Comparison of ENCODE assay signal across 9 cellular contexts in genomic region chr5:113050606-113051391, GRCh38.
A peak's percentile ranks its signal among the peaks of the same experiment; 100 is the strongest.
DNase-seq lines count a peak whose midpoint lies in the region; ATAC-seq and TF ChIP-seq lines count a peak whose summit lies in the region.
"Had no signal": no experiment of that assay in that cellular context is flagged by ENCODE, and none has a peak within 500 bp of the region (broad histone marks: within the 10 kb centered on the region; RNA-seq: fewer than 3 reads in every experiment).

No MANE protein-coding gene starts in this region.

- H3K27me3 ChIP-seq in heart left ventricle, result no peaks in the 10 kb centered on the region
- no peaks in the 10 kb centered on the region for H3K27me3 ChIP-seq in stomach
- H3K27me3 ChIP-seq: BLaER1 had no signal

- H3K9me3 ChIP-seq in heart left ventricle (no peaks in the 10 kb centered on the region), stomach (no peaks in the 10 kb centered on the region)
- H3K9me3 ChIP-seq: BLaER1 had no signal

- H3K27ac ChIP-seq in heart left ventricle (peak overlapping the region in 6 of 12 donors; percentile 33 to 87 (median 46)), stomach (peak overlapping the region in 3 of 5 donors; percentile 50 to 59 (median 53))
- H3K27ac ChIP-seq: BLaER1 had no signal

- peak; percentile 75 to 93 for ATAC-seq in activated T-cell treated with anti-CD3 and anti-CD28 coated beads, Interleukin-2, amount 50 U/mL, for 72 hours (replicated peaks in 1 of 2)
- peak; percentile 23 to 64 (median 57) for ATAC-seq in heart left ventricle

- DNase-seq in activated CD4-positive, alpha-beta T cell treated with anti-CD3 and anti-CD28 coated beads for 48 hours, result peak; percentile 44
- no peak for DNase-seq in activated CD4-positive, alpha-beta T cell treated with anti-CD3 and anti-CD28 coated beads, Interleukin-2, amount 50 U/mL, for 1 hour
- peak; percentile 11 to 57 for DNase-seq in activated T-cell treated with anti-CD3 and anti-CD28 coated beads, Interleukin-2, amount 50 U/mL, for 72 hours
- DNase-seq in heart left ventricle (peak in 1 of 5 donors; percentile 36), stomach (no peak), COR-L47 (lab: John Stamatoyannopoulos, UW) (no peak), NCI-H2029 (lab: John Stamatoyannopoulos, UW) (no peak), occipital lobe (lab: John Stamatoyannopoulos, UW) (no peak)

- TF ChIP-seq POLR2A in heart left ventricle (IDR thresholded peaks at IDR 0.05), result no peak
- TF ChIP-seq POLR2A in stomach (IDR thresholded peaks at IDR 0.05), result no peak

- H3K4me1 ChIP-seq in heart left ventricle, result peaks cover 0 to 59% (median 11%) of the 10 kb centered on the region in 12 donors
- H3K4me1 ChIP-seq in stomach, result peaks cover 0 to 20% (median 4%) of the 10 kb centered on the region in 4 donors

- H3K4me3 ChIP-seq in heart left ventricle (no peak overlapping the region), stomach (no peak overlapping the region)
- H3K4me3 ChIP-seq: BLaER1 had no signal

- H3K27ac Mint-ChIP-seq in activated T-cell treated with anti-CD3 and anti-CD28 coated beads, Interleukin-2, amount 50 U/mL, for 72 hours, result peak overlapping the region; percentile 80

- peak overlapping the region in 1 of 2 donors; percentile 73 for H3K4me3 Mint-ChIP-seq in activated T-cell treated with anti-CD3 and anti-CD28 coated beads, Interleukin-2, amount 50 U/mL, for 72 hours

- H3K27me3 Mint-ChIP-seq in activated T-cell treated with anti-CD3 and anti-CD28 coated beads, Interleukin-2, amount 50 U/mL, for 72 hours (ENCODE audit: low read depth), result no peaks in the 10 kb centered on the region

- TF ChIP-seq CTCF in heart left ventricle (IDR thresholded peaks at IDR 0.05) (no peak), stomach (IDR thresholded peaks at IDR 0.05) (no peak)

- H3K36me3 ChIP-seq in heart left ventricle (peaks cover 0 to 74% (median 41%) of the 10 kb centered on the region in 9 donors), stomach (peaks cover 3 to 58% (median 31%) of the 10 kb centered on the region in 4 donors)
- H3K36me3 ChIP-seq: BLaER1 had no signal

- TF ChIP-seq EP300 in stomach (IDR thresholded peaks at IDR 0.05), result no peak

- H3K9me3 Mint-ChIP-seq in activated T-cell treated with anti-CD3 and anti-CD28 coated beads, Interleukin-2, amount 50 U/mL, for 72 hours, result no peaks in the 10 kb centered on the region

- no peaks in the 10 kb centered on the region for H3K36me3 Mint-ChIP-seq in activated T-cell treated with anti-CD3 and anti-CD28 coated beads, Interleukin-2, amount 50 U/mL, for 72 hours (ENCODE audit: insufficient read depth in 2 of 2)

- intact Hi-C loops in heart left ventricle (cut with DNase I) (loop anchor here in 2 of 10 donors (5.0 kb wide), 2 partner anchors 277 to 282 kb away; no protein-coding TSS in a partner anchor), stomach (cut with DNase I; ENCODE audit: low total_unique reads) (no loop called here)

- peaks cover 10% of the 10 kb centered on the region for H3K4me1 Mint-ChIP-seq in activated T-cell treated with anti-CD3 and anti-CD28 coated beads, Interleukin-2, amount 50 U/mL, for 72 hours (ENCODE audit: low read depth)

- 49 to 61% (median 52%) methylated on average over 12 of the region's 12 CpGs for WGBS in heart left ventricle, 4 donors
- 53 to 67% (median 59%) methylated on average over 12 of the region's 12 CpGs for WGBS in stomach, 5 donors

Comparison
In these comparisons a context has a peak if more than half of its experiments do, and no peak if none do; other contexts are left out.
1. DNase-seq: peak in activated CD4-positive, alpha-beta T cell treated with anti-CD3 and anti-CD28 coated beads for 48 hours (single experiment) and activated T-cell treated with anti-CD3 and anti-CD28 coated beads, Interleukin-2, amount 50 U/mL, for 72 hours (2 of 2); none in activated CD4-positive, alpha-beta T cell treated with anti-CD3 and anti-CD28 coated beads, Interleukin-2, amount 50 U/mL, for 1 hour (single experiment), stomach (single experiment), COR-L47 (single experiment), NCI-H2029 (single experiment) and occipital lobe (single experiment).